In genomic region chr20:51306521-51307358, GRCh38 we compare ENCODE assay signal across 1 cellular context.
TF ChIP-seq lines count a peak whose summit lies in the region.

No MANE protein-coding gene starts in this region.

TF ChIP-seq in HepG2, 621 proteins besides CTCF, POLR2A, EP300 and RAD21 (continued from another document and continues in another):
- no peak; the same call in 1 of the 2 replicates for TF ChIP-seq E2F2 (CRISPR knock-in tag; IDR thresholded peaks at IDR 0.05; ENCODE audit: borderline replicate concordance)
- TF ChIP-seq ASH2L (IDR thresholded peaks at IDR 0.05; ENCODE audit: insufficient read length, low read depth, low read length): no peak
- TF ChIP-seq CAMTA2 (CRISPR knock-in tag; IDR thresholded peaks at IDR 0.05; ENCODE audit: borderline replicate concordance): no peak
- TF ChIP-seq HMGA1 (CRISPR knock-in tag; conservative IDR thresholded peaks at IDR 0.05): no peak
- no peak for TF ChIP-seq ZBTB3 (CRISPR knock-in tag; IDR thresholded peaks at IDR 0.05; ENCODE audit: borderline replicate concordance, low read depth)
- no peak for TF ChIP-seq ZBTB4 (CRISPR knock-in tag; IDR thresholded peaks at IDR 0.05; ENCODE audit: borderline replicate concordance)
- no peak for TF ChIP-seq ZEB1 (IDR thresholded peaks at IDR 0.05; ENCODE audit: insufficient replicate concordance, low read depth)
- TF ChIP-seq ZNF609 (CRISPR knock-in tag; IDR thresholded peaks at IDR 0.05; ENCODE audit: borderline replicate concordance): no peak
- peak; percentile 84; the same call in 1 of the 2 replicates for TF ChIP-seq ZBTB44 (CRISPR knock-in tag; IDR thresholded peaks at IDR 0.05)
- TF ChIP-seq KDM5B (CRISPR knock-in tag; IDR thresholded peaks at IDR 0.05; ENCODE audit: borderline replicate concordance): peak; percentile 58; the same call in 1 of the 2 replicates
- TF ChIP-seq ZNF770 (CRISPR knock-in tag; IDR thresholded peaks at IDR 0.05): no peak
- no peak for TF ChIP-seq TOPORS (CRISPR knock-in tag; IDR thresholded peaks at IDR 0.05)
- no peak for TF ChIP-seq NKX3-1 (CRISPR knock-in tag; IDR thresholded peaks at IDR 0.05)
- TF ChIP-seq CENPX (CRISPR knock-in tag; IDR thresholded peaks at IDR 0.05): no peak
- TF ChIP-seq ELF1 (CRISPR knock-in tag; IDR thresholded peaks at IDR 0.05): peak; percentile 23; the same call in 1 of the 2 replicates
- peak; percentile 87 for TF ChIP-seq ZNF883 (CRISPR knock-in tag; IDR thresholded peaks at IDR 0.05; ENCODE audit: not compliant biosample characterization)
- TF ChIP-seq HDAC6 (IDR thresholded peaks at IDR 0.05; ENCODE audit: low read depth, low read length): no peak
- TF ChIP-seq ZNF616 (CRISPR knock-in tag; IDR thresholded peaks at IDR 0.05; ENCODE audit: low read depth): no peak
- no peak for TF ChIP-seq TCF12 (IDR thresholded peaks at IDR 0.05)
- TF ChIP-seq TCF12 (CRISPR knock-in tag; IDR thresholded peaks at IDR 0.05): no peak
- TF ChIP-seq ERF (CRISPR knock-in tag; IDR thresholded peaks at IDR 0.05): peak; percentile 63; the same call in 1 of the 2 replicates
- no peak for TF ChIP-seq POLR2G (IDR thresholded peaks at IDR 0.05; ENCODE audit: low read depth, low read length)
- TF ChIP-seq JUN (CRISPR knock-in tag; IDR thresholded peaks at IDR 0.05): no peak
- TF ChIP-seq THRA (CRISPR knock-in tag; IDR thresholded peaks at IDR 0.05; ENCODE audit: borderline replicate concordance): peak; percentile 65
- no peak for TF ChIP-seq ZNF3 (CRISPR knock-in tag; IDR thresholded peaks at IDR 0.05)
- TF ChIP-seq BATF2 (CRISPR knock-in tag; IDR thresholded peaks at IDR 0.05): no peak
- no peak for TF ChIP-seq TIGD3 (CRISPR knock-in tag; IDR thresholded peaks at IDR 0.05; ENCODE audit: borderline replicate concordance)
- TF ChIP-seq ZNF281 (CRISPR knock-in tag; IDR thresholded peaks at IDR 0.05; ENCODE audit: borderline replicate concordance): no peak
- no peak for TF ChIP-seq ZNF597 (CRISPR knock-in tag; IDR thresholded peaks at IDR 0.05)
- no peak for TF ChIP-seq XBP1 (CRISPR knock-in tag; IDR thresholded peaks at IDR 0.05)
- TF ChIP-seq ZNF550 (CRISPR knock-in tag; IDR thresholded peaks at IDR 0.05; ENCODE audit: borderline replicate concordance): no peak
- no peak for TF ChIP-seq SKIL (CRISPR knock-in tag; IDR thresholded peaks at IDR 0.05; ENCODE audit: borderline replicate concordance)
- TF ChIP-seq TEAD3 (CRISPR knock-in tag; optimal IDR thresholded peaks at IDR 0.05; ENCODE audit: borderline replicate concordance): peak; percentile 72
